In genomic region chr6:166806217-166806838, GRCh38 we compare ENCODE assay signal across 19 cellular contexts.
DNase-seq lines count a peak whose midpoint lies in the region; ATAC-seq, FAIRE-seq and TF ChIP-seq lines count a peak whose summit lies in the region.
"Had no signal": no experiment of that assay in that cellular context is flagged by ENCODE, and none has a peak within 500 bp of the region (broad histone marks: within the 10 kb centered on the region; RNA-seq: fewer than 3 reads in every experiment).

No MANE protein-coding gene starts in this region.

- H3K27me3 ChIP-seq in GM12878 (replicated peaks in 1 of 2; ENCODE audit: control insufficient read depth in 2 of 2, insufficient read depth in 2 of 2, low read length in 1 of 2) (no peaks in the 10 kb centered on the region), neural cell (ENCODE audit: insufficient read depth, low read depth, low read length) (no peaks in the 10 kb centered on the region), lower lobe of right lung (ENCODE audit: low read depth) (no peaks in the 10 kb centered on the region)
- H3K27me3 ChIP-seq: BLaER1 treated with 17β-estradiol and CSF1 and Interleukin-3, amounts not matched to agents 10 nM and 100 nM had no signal

- ATAC-seq in GM12878 (no peak), lower lobe of right lung (no peak)
- ATAC-seq: A549; CD8-positive, alpha-beta T cell had no signal

- no TSS peak for BruUV-seq in GM12878 (replicated peaks; lab: Mats Ljungman, UMichigan)

- CTCF ChIA-PET in GM12878 (lab: Yijun Ruan, JAX): no interaction called here

- in situ Hi-C loops in GM12878 (cut with MboI): no loop called here

- RAD21 ChIA-PET in GM12878 (lab: Charles Lee; ENCODE audit: unreplicated experiment): no interaction called here

- H3K27ac ChIP-seq in GM12878 (ENCODE audit: control insufficient read depth, insufficient read depth) (no peak overlapping the region), neural cell (ENCODE audit: low read length) (peak overlapping the region; percentile 92), lower lobe of right lung (no peak overlapping the region)
- H3K27ac ChIP-seq: 22Rv1; A549; BLaER1 treated with 17β-estradiol and CSF1 and Interleukin-3, amounts not matched to agents 10 nM and 100 nM; C4-2B had no signal

- POLR2A ChIA-PET in GM12878 (lab: Charles Lee): no interaction called here

- H3K79me2 ChIP-seq in GM12878 (ENCODE audit: control insufficient read depth, insufficient read depth, low read length) (no peaks in the 10 kb centered on the region), neural cell (replicated peaks; ENCODE audit: insufficient read depth, low read length) (no peaks in the 10 kb centered on the region)

- TF ChIP-seq POLR2A in GM12878 (IDR thresholded peaks at IDR 0.05; ENCODE audit: low read depth, low read length): no peak

- no peaks in the 10 kb centered on the region for H4K20me1 ChIP-seq in GM12878 (ENCODE audit: control insufficient read depth, insufficient read depth)
- no peaks in the 10 kb centered on the region for H4K20me1 ChIP-seq in neural cell (ENCODE audit: insufficient read depth)
- H4K20me1 ChIP-seq: BLaER1 treated with 17β-estradiol and CSF1 and Interleukin-3, amounts not matched to agents 10 nM and 100 nM had no signal

- SMC1A ChIA-PET in GM12878 (lab: Charles Lee; ENCODE audit: uncharacterized antibody, unreplicated experiment): no interaction called here

- TF ChIP-seq CTCF in GM12878 (IDR thresholded peaks at IDR 0.05 in 2 of 3, conservative IDR thresholded peaks at IDR 0.05 in 1 of 3; ENCODE audit: control insufficient read depth in 2 of 3, extremely low read depth in 1 of 3, insufficient read depth in 1 of 3, low read depth in 3 of 3, low read length in 3 of 3) (no peak), neural cell (IDR thresholded peaks at IDR 0.05; ENCODE audit: poor library complexity, severe bottlenecking) (no peak), lower lobe of right lung (IDR thresholded peaks at IDR 0.05) (no peak)

- intact Hi-C loops in GM12878 (cut with micrococcal nuclease; ENCODE audit: unreplicated experiment): no loop called here
- intact Hi-C loops in lower lobe of right lung (cut with DNase I): no loop called here

- H3K9me2 ChIP-seq in neural cell (ENCODE audit: insufficient read depth, low read length): no peaks in the 10 kb centered on the region

- H3K36me3 ChIP-seq in GM12878 (ENCODE audit: control insufficient read depth in 2 of 2, insufficient read depth in 2 of 2, low read length in 1 of 2) (no peaks in the 10 kb centered on the region), neural cell (ENCODE audit: insufficient read depth, low read length) (no peaks in the 10 kb centered on the region), lower lobe of right lung (no peaks in the 10 kb centered on the region)

- DNase-seq in GM19239 (ENCODE audit: insufficient read length, low spot score): no peak
- no peak for DNase-seq in GM12878 (ENCODE audit: low read depth, low spot score)
- DNase-seq in activated CD4-positive, alpha-beta T cell treated with anti-CD3 and anti-CD28 coated beads, Interleukin-2, amount 50 U/mL, for 1 hour: no peak
- no peak for DNase-seq in lower lobe of right lung
- DNase-seq: AML-193; Caco-2; Calu3; CD4-positive, alpha-beta T cell; CD8-positive, alpha-beta T cell; DMS79 treated with DMSO at 0.1 percent for 48 hours; GF-D8 had no signal

- H3K9me3 ChIP-seq in GM12878 (replicated peaks; ENCODE audit: control insufficient read depth, insufficient read depth, low read length) (peaks cover 4% of the 10 kb centered on the region; the same call in 2 of the 3 replicates), neural cell (ENCODE audit: low read length) (no peaks in the 10 kb centered on the region), lower lobe of right lung (peaks cover 28% of the 10 kb centered on the region)

- H3F3A ChIP-seq in neural cell (ENCODE audit: insufficient read depth, low read length, poor library complexity, severe bottlenecking): no peaks in the 10 kb centered on the region

- no peak for TF ChIP-seq RAD21 in GM12878 (IDR thresholded peaks at IDR 0.05; ENCODE audit: insufficient read depth, low read depth, low read length)
- TF ChIP-seq RAD21 in neural cell (conservative IDR thresholded peaks at IDR 0.05): no peak

- peak; percentile 8 for FAIRE-seq in GM19239 (lab: Jason Lieb, UNC)
- FAIRE-seq in GM12878 (lab: Jason Lieb, UNC): peak; percentile 41
- FAIRE-seq: A549, D721Med, GM12892, GM18507 had no signal

- 0% methylated on average over 1 of the region's 1 CpG for WGBS in GM12878 (ENCODE audit: insufficient coverage, insufficient replicate concordance, low lambda C conversion rate, missing lambda C conversion rate)

- H3K4me3 ChIP-seq in GM12878 (no peak overlapping the region), neural cell (ENCODE audit: low read length) (no peak overlapping the region), lower lobe of right lung (no peak overlapping the region)
- H3K4me3 ChIP-seq: A549; BLaER1 treated with 17β-estradiol and CSF1 and Interleukin-3, amounts not matched to agents 10 nM and 100 nM had no signal

- no peak overlapping the region for H3K4me2 ChIP-seq in GM12878 (ENCODE audit: control insufficient read depth, insufficient read depth)
- H3K4me2 ChIP-seq in neural cell (ENCODE audit: low read length): no peak overlapping the region
- H3K4me2 ChIP-seq: A549; BLaER1 treated with 17β-estradiol and CSF1 and Interleukin-3, amounts not matched to agents 10 nM and 100 nM had no signal

- H2AFZ ChIP-seq in GM12878 (ENCODE audit: control insufficient read depth, low read depth, low read length) (no peak overlapping the region), neural cell (ENCODE audit: low read depth, low read length) (no peak overlapping the region)

- no peak overlapping the region for H3K9ac ChIP-seq in GM12878 (ENCODE audit: control insufficient read depth, insufficient read depth, low read length)
- no peak overlapping the region for H3K9ac ChIP-seq in neural cell (ENCODE audit: low read length)
- H3K9ac ChIP-seq: BLaER1 treated with 17β-estradiol and CSF1 and Interleukin-3, amounts not matched to agents 10 nM and 100 nM had no signal

- TF ChIP-seq EP300 in GM12878 (IDR thresholded peaks at IDR 0.05; ENCODE audit: borderline replicate concordance in 1 of 2, control insufficient read depth in 1 of 2, low read depth in 2 of 2, low read length in 2 of 2) (no peak), neural cell (conservative IDR thresholded peaks at IDR 0.05; ENCODE audit: poor library complexity, severe bottlenecking) (no peak)

- H3K4me1 ChIP-seq in GM12878 (ENCODE audit: control insufficient read depth, insufficient read depth, low read length) (no peaks in the 10 kb centered on the region), lower lobe of right lung (no peaks in the 10 kb centered on the region)
- H3K4me1 ChIP-seq: A549; BLaER1 treated with 17β-estradiol and CSF1 and Interleukin-3, amounts not matched to agents 10 nM and 100 nM; Caco-2 had no signal

TF ChIP-seq in GM12878, 131 proteins besides CTCF, POLR2A, EP300 and RAD21:
- TF ChIP-seq CBX5 (IDR thresholded peaks at IDR 0.05; ENCODE audit: low read depth): peak; percentile 94
- no peak for TF ChIP-seq SMARCA5 (IDR thresholded peaks at IDR 0.05)

TF ChIP-seq in neural cell, 6 proteins besides CTCF, POLR2A, EP300 and RAD21:
- TF ChIP-seq SMC3 (conservative IDR thresholded peaks at IDR 0.05; ENCODE audit: poor library complexity) (no peak), EZH2 (IDR thresholded peaks at IDR 0.05; ENCODE audit: borderline replicate concordance, insufficient read depth, low read length, poor library complexity, severe bottlenecking) (no peak), MXI1 (conservative IDR thresholded peaks at IDR 0.05; ENCODE audit: poor library complexity, severe bottlenecking) (no peak), POLR2AphosphoS5 (IDR thresholded peaks at IDR 0.05) (no peak), REST (IDR thresholded peaks at IDR 0.05; ENCODE audit: borderline replicate concordance) (no peak), TAF1 (IDR thresholded peaks at IDR 0.05; ENCODE audit: low read depth) (no peak)
